In genomic region chr2:152580722-152581121, GRCh38 we compare ENCODE assay signal across 23 cellular contexts.
A peak's percentile ranks its signal among the peaks of the same experiment; 100 is the strongest.
DNase-seq lines count a peak whose midpoint lies in the region; ATAC-seq, FAIRE-seq and TF ChIP-seq lines count a peak whose summit lies in the region.
"Had no signal": no experiment of that assay in that cellular context is flagged by ENCODE, and none has a peak within 500 bp of the region (broad histone marks: within the 10 kb centered on the region; RNA-seq: fewer than 3 reads in every experiment).

No MANE protein-coding gene starts in this region.

- H3K36me3 Mint-ChIP-seq in nephron (ENCODE audit: low read depth) (peaks cover 42% of the 10 kb centered on the region), HFFc6 (ENCODE audit: low read depth) (peaks cover 14% of the 10 kb centered on the region)
- H3K36me3 Mint-ChIP-seq: activated naive CD4-positive, alpha-beta T cell treated with anti-CD3 and anti-CD28 coated beads, Interleukin-2, amount 50 U/mL, for 24 hours; stimulated activated memory B cell treated with anti-CD40 and anti-IgM and Interleukin-4, amounts not matched to agents 10 μg/mL and 1 μg/mL and 100 μg/mL, for 72 hours had no signal

- H3K4me1 Mint-ChIP-seq in nephron (peaks cover 58% of the 10 kb centered on the region), HFFc6 (ENCODE audit: low read depth) (peaks cover 29% of the 10 kb centered on the region)
- H3K4me1 Mint-ChIP-seq: activated naive CD4-positive, alpha-beta T cell treated with anti-CD3 and anti-CD28 coated beads, Interleukin-2, amount 50 U/mL, for 24 hours; central memory CD8-positive, alpha-beta T cell; stimulated activated memory B cell treated with anti-CD40 and anti-IgM and Interleukin-4, amounts not matched to agents 10 μg/mL and 1 μg/mL and 100 μg/mL, for 72 hours had no signal

- ATAC-seq in SK-N-SH treated with all-trans-retinoic acid at 6 μM for 48 hours: no peak
- ATAC-seq: GM12878; HCT116; stimulated activated memory B cell treated with anti-CD40 and anti-IgM and Interleukin-4, amounts not matched to agents 10 μg/mL and 1 μg/mL and 100 μg/mL, for 72 hours had no signal

- no peaks in the 10 kb centered on the region for H3K27me3 ChIP-seq in ACC112 (ENCODE audit: insufficient read depth, low read length)
- H3K27me3 ChIP-seq: upper lobe of left lung had no signal

- peak; percentile 9 for DNase-seq in epithelial cell of esophagus (ENCODE audit: low read depth)
- no peak for DNase-seq in HFFc6
- no peak for DNase-seq in H54 (ENCODE audit: insufficient read length, low spot score)
- DNase-seq in NCI-H748 (lab: John Stamatoyannopoulos, UW; ENCODE audit: unreplicated experiment): no peak
- DNase-seq in activated CD4-positive, alpha-beta T cell treated with anti-CD3 and anti-CD28 coated beads for 1 hour: no peak
- DNase-seq: activated CD4-positive, alpha-beta T cell treated with anti-CD3 and anti-CD28 coated beads, Interleukin-2, amount 50 U/mL, for 1 hour; activated T-cell treated with anti-CD3 and anti-CD28 coated beads for 4 hours; EL; mesendoderm; NCI-H1436; NCI-H2227 treated with DMSO at 0.1 percent for 48 hours; Right ventricle myocardium superior; small intestine had no signal

- H3K27ac Mint-ChIP-seq in nephron (peak overlapping the region; percentile 66 to 88 (median 75)), HFFc6 (no peak overlapping the region)
- H3K27ac Mint-ChIP-seq: activated naive CD4-positive, alpha-beta T cell treated with anti-CD3 and anti-CD28 coated beads, Interleukin-2, amount 50 U/mL, for 24 hours; stimulated activated memory B cell treated with anti-CD40 and anti-IgM and Interleukin-4, amounts not matched to agents 10 μg/mL and 1 μg/mL and 100 μg/mL, for 72 hours had no signal

- H3K79me2 ChIP-seq in ACC112 (ENCODE audit: control insufficient read depth, insufficient read depth, low read length, unreplicated experiment): no peaks in the 10 kb centered on the region

- H2AFZ ChIP-seq in ACC112 (ENCODE audit: low read length, unreplicated experiment): no peak overlapping the region

- H3K4me1 ChIP-seq in ACC112 (ENCODE audit: control insufficient read depth, insufficient read depth, low read length, unreplicated experiment): peaks cover 45% of the 10 kb centered on the region
- H3K4me1 ChIP-seq: upper lobe of left lung had no signal

- FAIRE-seq in H54 (lab: Jason Lieb, UNC): no peak
- FAIRE-seq: GM12878, islet of Langerhans had no signal

- 0 out of 2 replicates have a peak overlapping the region, but pooled peaks have one; percentile 7 for H3K4me3 ChIP-seq in ACC112 (ENCODE audit: low read depth, low read length)
- H3K4me3 ChIP-seq in epithelial cell of esophagus (ENCODE audit: low read length): no peak overlapping the region
- H3K4me3 ChIP-seq: GM12878, upper lobe of left lung had no signal

- TF ChIP-seq POLR2A in H54 (IDR thresholded peaks at IDR 0.05; ENCODE audit: low read depth, low read length): no peak

- H3K4me3 Mint-ChIP-seq in nephron (no peak overlapping the region), HFFc6 (no peak overlapping the region)
- H3K4me3 Mint-ChIP-seq: activated naive CD4-positive, alpha-beta T cell treated with anti-CD3 and anti-CD28 coated beads, Interleukin-2, amount 50 U/mL, for 24 hours; central memory CD8-positive, alpha-beta T cell; stimulated activated memory B cell treated with anti-CD40 and anti-IgM and Interleukin-4, amounts not matched to agents 10 μg/mL and 1 μg/mL and 100 μg/mL, for 72 hours had no signal

- H3K36me3 ChIP-seq in ACC112 (ENCODE audit: insufficient read depth, low read length): no peaks in the 10 kb centered on the region

- H3K27me3 Mint-ChIP-seq in nephron (ENCODE audit: low read depth) (no peaks in the 10 kb centered on the region), HFFc6 (ENCODE audit: insufficient read depth) (no peaks in the 10 kb centered on the region)
- H3K27me3 Mint-ChIP-seq: stimulated activated memory B cell treated with anti-CD40 and anti-IgM and Interleukin-4, amounts not matched to agents 10 μg/mL and 1 μg/mL and 100 μg/mL, for 72 hours had no signal

- TF ChIP-seq CTCF in epithelial cell of esophagus (IDR thresholded peaks at IDR 0.05; ENCODE audit: insufficient read depth, low read depth, low read length, missing control alignments): no peak
- no peak for TF ChIP-seq CTCF in nephron (IDR thresholded peaks at IDR 0.05; ENCODE audit: unreplicated experiment in 3 of 3)
- no peak for TF ChIP-seq CTCF in HFFc6 (IDR thresholded peaks at IDR 0.05)

- H3K27ac ChIP-seq in ACC112 (ENCODE audit: low read depth, low read length): peak overlapping the region; percentile 60
- H3K27ac ChIP-seq: upper lobe of left lung had no signal

- H3K9me3 Mint-ChIP-seq in nephron (no peaks in the 10 kb centered on the region), HFFc6 (no peaks in the 10 kb centered on the region)
- H3K9me3 Mint-ChIP-seq: activated naive CD4-positive, alpha-beta T cell treated with anti-CD3 and anti-CD28 coated beads, Interleukin-2, amount 50 U/mL, for 24 hours; central memory CD8-positive, alpha-beta T cell; stimulated activated memory B cell treated with anti-CD40 and anti-IgM and Interleukin-4, amounts not matched to agents 10 μg/mL and 1 μg/mL and 100 μg/mL, for 72 hours had no signal

TF ChIP-seq in SK-N-SH treated with all-trans-retinoic acid at 6 μM for 48 hours, 23 proteins besides CTCF, POLR2A, EP300 and RAD21:
- TF ChIP-seq GLIS3 (CRISPR knock-in tag; IDR thresholded peaks at IDR 0.05) (no peak), ISL1 (CRISPR knock-in tag; IDR thresholded peaks at IDR 0.05) (peak; percentile 56)
TF ChIP-seq in SK-N-SH treated with all-trans-retinoic acid at 6 μM for 48 hours: peak in this region for 1.
